ENCODE assay signal across 15 cellular contexts in genomic region chr6:33631971-33632585, GRCh38. TPM values are rescaled to one million over a fixed set of nuclear protein-coding genes. Genes with fewer than 3 reads are reported as not detected.
A peak's percentile ranks its signal among the peaks of the same experiment; 100 is the strongest.
DNase-seq lines count a peak whose midpoint lies in the region; ATAC-seq and TF ChIP-seq lines count a peak whose summit lies in the region.
"Had no signal": no experiment of that assay in that cellular context is flagged by ENCODE, and none has a peak within 500 bp of the region (broad histone marks: within the 10 kb centered on the region; RNA-seq: fewer than 3 reads in every experiment).

No MANE protein-coding gene starts in this region.

- H3K9me3 Mint-ChIP-seq in HFFc6, result no peaks in the 10 kb centered on the region
- H3K9me3 Mint-ChIP-seq in dendritic cell treated with granulocyte-macrophage colony-stimulating factor and Interleukin-4, amounts not matched to agents 40 ng/mL and 50 ng/mL, for 4 days, result no peaks in the 10 kb centered on the region
- no peaks in the 10 kb centered on the region for H3K9me3 Mint-ChIP-seq in natural killer cell treated with Interleukin-12 subunit alpha and Interleukin-12 subunit beta and Interleukin-15 and Interleukin-18, amount 100 ng/mL, for 72 hours
- H3K9me3 Mint-ChIP-seq: activated naive CD4-positive, alpha-beta T cell treated with anti-CD3 and anti-CD28 coated beads for 36 hours; endodermal cell; nephron had no signal

- H3K27me3 Mint-ChIP-seq in HFFc6 (ENCODE audit: insufficient read depth), result no peaks in the 10 kb centered on the region; the same call in 1 of the 2 replicates
- H3K27me3 Mint-ChIP-seq in dendritic cell treated with granulocyte-macrophage colony-stimulating factor and Interleukin-4, amounts not matched to agents 40 ng/mL and 50 ng/mL, for 4 days, result peaks cover 40% of the 10 kb centered on the region
- no peaks in the 10 kb centered on the region for H3K27me3 Mint-ChIP-seq in natural killer cell treated with Interleukin-12 subunit alpha and Interleukin-12 subunit beta and Interleukin-15 and Interleukin-18, amount 100 ng/mL, for 72 hours

- ATAC-seq in natural killer cell treated with Interleukin-12 subunit alpha and Interleukin-12 subunit beta and Interleukin-15 and Interleukin-18, amount 100 ng/mL, for 72 hours, result no peak

- no peak overlapping the region for H3K27ac ChIP-seq in BLaER1
- H3K27ac ChIP-seq: SJSA1 had no signal

- 0 out of 2 replicates have a peak overlapping the region, but pooled peaks have one; percentile 92 for H3K4me2 ChIP-seq in BLaER1

- H3K27ac Mint-ChIP-seq in HFFc6, result peak overlapping the region; percentile 72
- H3K27ac Mint-ChIP-seq in dendritic cell treated with granulocyte-macrophage colony-stimulating factor and Interleukin-4, amounts not matched to agents 40 ng/mL and 50 ng/mL, for 4 days, result peak overlapping the region; percentile 76
- H3K27ac Mint-ChIP-seq in natural killer cell treated with Interleukin-12 subunit alpha and Interleukin-12 subunit beta and Interleukin-15 and Interleukin-18, amount 100 ng/mL, for 72 hours, result peak overlapping the region; percentile 75 to 76
- H3K27ac Mint-ChIP-seq: activated naive CD4-positive, alpha-beta T cell treated with anti-CD3 and anti-CD28 coated beads for 36 hours; nephron had no signal

- H3K4me3 ChIP-seq in BLaER1, result no peak overlapping the region
- H3K4me3 ChIP-seq: SJSA1 had no signal

- peaks cover 37% of the 10 kb centered on the region for H3K4me1 ChIP-seq in BLaER1

- peaks cover 7% of the 10 kb centered on the region for H3K36me3 Mint-ChIP-seq in HFFc6 (ENCODE audit: low read depth)
- H3K36me3 Mint-ChIP-seq in dendritic cell treated with granulocyte-macrophage colony-stimulating factor and Interleukin-4, amounts not matched to agents 40 ng/mL and 50 ng/mL, for 4 days (ENCODE audit: low read depth), result no peaks in the 10 kb centered on the region
- H3K36me3 Mint-ChIP-seq in natural killer cell treated with Interleukin-12 subunit alpha and Interleukin-12 subunit beta and Interleukin-15 and Interleukin-18, amount 100 ng/mL, for 72 hours, result no peaks in the 10 kb centered on the region

- no peak overlapping the region for H3K9ac ChIP-seq in BLaER1

- TF ChIP-seq CTCF in HFFc6 (IDR thresholded peaks at IDR 0.05), result no peak

- DNase-seq in HFFc6 (no peak), kidney glomerular epithelial cell (lab: John Stamatoyannopoulos, UW) (no peak), NCI-H187 treated with DMSO at 0.1 percent for 48 hours (lab: John Stamatoyannopoulos, UW) (no peak), CD1c-positive myeloid dendritic cell (ENCODE audit: extremely low spot score) (no peak), glomerular visceral epithelial cell (ENCODE audit: extremely low spot score) (no peak)
- no peak for DNase-seq in natural killer cell treated with Interleukin-12 subunit alpha and Interleukin-12 subunit beta and Interleukin-15 and Interleukin-18, amount 100 ng/mL, for 72 hours (ENCODE audit: low spot score)
- DNase-seq: DMS79, kidney, NCI-H1417 treated with DMSO at 0.1 percent for 48 hours had no signal

- H3K4me3 Mint-ChIP-seq in HFFc6, result no peak overlapping the region
- H3K4me3 Mint-ChIP-seq in dendritic cell treated with granulocyte-macrophage colony-stimulating factor and Interleukin-4, amounts not matched to agents 40 ng/mL and 50 ng/mL, for 4 days, result no peak overlapping the region
- peak overlapping the region; percentile 78 for H3K4me3 Mint-ChIP-seq in natural killer cell treated with Interleukin-12 subunit alpha and Interleukin-12 subunit beta and Interleukin-15 and Interleukin-18, amount 100 ng/mL, for 72 hours

- intact Hi-C loops in dendritic cell treated with granulocyte-macrophage colony-stimulating factor and Interleukin-4, amounts not matched to agents 40 ng/mL and 50 ng/mL, for 4 days (cut with micrococcal nuclease), result no loop called here

- peaks cover 49% of the 10 kb centered on the region for H3K4me1 Mint-ChIP-seq in HFFc6 (ENCODE audit: low read depth)
- peaks cover 41% of the 10 kb centered on the region for H3K4me1 Mint-ChIP-seq in dendritic cell treated with granulocyte-macrophage colony-stimulating factor and Interleukin-4, amounts not matched to agents 40 ng/mL and 50 ng/mL, for 4 days (ENCODE audit: low read depth)
- H3K4me1 Mint-ChIP-seq in natural killer cell treated with Interleukin-12 subunit alpha and Interleukin-12 subunit beta and Interleukin-15 and Interleukin-18, amount 100 ng/mL, for 72 hours (ENCODE audit: low read depth in 2 of 2), result peaks cover 35 to 44% of the 10 kb centered on the region in 2 donors

- H3K36me3 ChIP-seq in BLaER1, result peaks cover 13% of the 10 kb centered on the region; the same call in 1 of the 2 replicates

- H3K9me3 ChIP-seq in BLaER1, result no peaks in the 10 kb centered on the region
- H3K9me3 ChIP-seq: SJSA1 had no signal

- peaks cover 88% of the 10 kb centered on the region for H4K20me1 ChIP-seq in BLaER1

- H3K27me3 ChIP-seq in BLaER1, result peaks cover 6% of the 10 kb centered on the region; the same call in 1 of the 2 replicates
- H3K27me3 ChIP-seq: SJSA1 had no signal

RNA-seq across cellular contexts. Expression of gene ITPR3, which starts 11.0 kb away (rescaled TPM):
- total RNA-seq in HFFc6 (2021; fragmentation: NEBNext Ultra II Directional; extraction: Animal tissue kit (Norgen Biotek cat#: 25700)), result 10 to 100 TPM; 20.2 to 30.3 (median 26.9) TPM
- total RNA-seq in natural killer cell treated with Interleukin-12 subunit alpha and Interleukin-12 subunit beta and Interleukin-15 and Interleukin-18, amount 100 ng/mL, for 72 hours, result 10 to 100 TPM; 27.6 to 77.6 TPM

RNA-seq across cellular contexts. Expression of gene BAK1, which starts 52.0 kb away (rescaled TPM):
- total RNA-seq in HFFc6 (2021; fragmentation: NEBNext Ultra II Directional; extraction: Animal tissue kit (Norgen Biotek cat#: 25700)), result 10 to 100 TPM; 17.5 to 23.2 (median 19.9) TPM
- total RNA-seq in natural killer cell treated with Interleukin-12 subunit alpha and Interleukin-12 subunit beta and Interleukin-15 and Interleukin-18, amount 100 ng/mL, for 72 hours, result 100 to 1,000 TPM; 101 to 103 TPM

Comparison
In these comparisons a context has a peak if more than half of its experiments do, and no peak if none do; other contexts are left out.
1. RNA of gene BAK1, which starts 52.0 kb away (total RNA-seq): 101 to 103 TPM in natural killer cell treated with Interleukin-12 subunit alpha and Interleukin-12 subunit beta and Interleukin-15 and Interleukin-18, amount 100 ng/mL, for 72 hours; 17.5 to 23.2 TPM in HFFc6; every median in the first group is over 4 times any median in the second.
2. Peak in every context shown above with its lines, with median percentiles within 50 percentile points of each other: H3K27ac Mint-ChIP-seq.